ENCODE assay signal across 22 cellular contexts in the genomic region with DNA sequence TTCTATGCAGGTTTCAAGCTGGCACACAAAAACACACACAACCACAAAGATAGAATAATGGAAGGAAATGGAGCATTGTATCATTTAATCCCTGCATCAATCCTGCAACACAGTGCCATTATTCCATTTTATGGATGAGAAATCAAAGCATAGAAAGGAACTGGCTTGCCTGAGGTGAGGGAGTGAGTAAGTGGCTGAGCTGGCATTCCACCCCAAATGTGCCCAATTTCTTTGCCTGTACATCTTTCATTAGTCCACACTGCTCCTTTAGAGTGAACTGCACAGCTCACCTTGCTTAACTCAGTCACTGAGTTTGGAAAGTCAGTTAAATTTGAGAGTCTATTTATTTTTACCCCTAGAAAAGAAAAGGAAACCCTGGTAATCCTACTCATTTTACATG. TPM values are rescaled to one million over a fixed set of nuclear protein-coding genes. Genes with fewer than 3 reads are reported as not detected.
DNase-seq lines count a peak whose midpoint lies in the region; ATAC-seq, FAIRE-seq and TF ChIP-seq lines count a peak whose summit lies in the region.
"Had no signal": no experiment of that assay in that cellular context is flagged by ENCODE, and none has a peak within 500 bp of the region (broad histone marks: within the 10 kb centered on the region; RNA-seq: fewer than 3 reads in every experiment).

No MANE protein-coding gene starts in this region.

- TF ChIP-seq CTCF in astrocyte (IDR thresholded peaks at IDR 0.05; ENCODE audit: insufficient read depth, low read depth, low read length) = no peak
- no peak for TF ChIP-seq CTCF in foreskin keratinocyte (conservative IDR thresholded peaks at IDR 0.05)
- no peak for TF ChIP-seq CTCF in lower leg skin (IDR thresholded peaks at IDR 0.05)

- intact Hi-C loops in lower leg skin (cut with DNase I; ENCODE audit: low total_unique reads) = no loop called here

- H3K4me1 ChIP-seq in astrocyte (ENCODE audit: insufficient read depth, low read length) = peaks cover 6% of the 10 kb centered on the region
- H3K4me1 ChIP-seq in foreskin keratinocyte = no peaks in the 10 kb centered on the region
- H3K4me1 ChIP-seq in skeletal muscle tissue (ENCODE audit: control insufficient read depth in 3 of 3, insufficient read depth in 3 of 3, low read length in 3 of 3) = peaks cover 0 to 19% (median 4%) of the 10 kb centered on the region in 3 donors
- H3K4me1 ChIP-seq in SJCRH30 = no peaks in the 10 kb centered on the region

- H3K4me3 ChIP-seq in astrocyte (ENCODE audit: insufficient read depth, low read depth, low read length) = no peak overlapping the region
- no peak overlapping the region for H3K4me3 ChIP-seq in skeletal muscle tissue (ENCODE audit: low read length in 3 of 3)
- H3K4me3 ChIP-seq in lower leg skin (ENCODE audit: low read depth, poor library complexity, severe bottlenecking) = no peak overlapping the region
- no peak overlapping the region for H3K4me3 ChIP-seq in SJCRH30
- H3K4me3 ChIP-seq: HAP-1 had no signal

- no peak overlapping the region for H3K4me2 ChIP-seq in astrocyte (ENCODE audit: low read length)

- H3K9ac ChIP-seq in astrocyte (ENCODE audit: low read length) (no peak overlapping the region), skeletal muscle tissue (ENCODE audit: low read depth in 1 of 3, low read length in 3 of 3) (no peak overlapping the region)

- FAIRE-seq in astrocyte (lab: Jason Lieb, UNC) = no peak

- no peak overlapping the region for H2AFZ ChIP-seq in astrocyte (ENCODE audit: low read depth, low read length)

- no peak overlapping the region for H3K27ac ChIP-seq in astrocyte (ENCODE audit: low read depth, low read length)
- no peak overlapping the region for H3K27ac ChIP-seq in foreskin keratinocyte
- peak overlapping the region; percentile 11 for H3K27ac ChIP-seq in skeletal muscle tissue (ENCODE audit: low read depth, low read length)
- no peak overlapping the region for H3K27ac ChIP-seq in SJCRH30

- peaks cover 4% of the 10 kb centered on the region for H3K27me3 Mint-ChIP-seq in astrocyte (ENCODE audit: low read depth, unreplicated experiment)

- ATAC-seq in foreskin keratinocyte = peak; percentile 66
- ATAC-seq in GM21825 (IDR thresholded peaks at IDR 0.05; ENCODE audit: unreplicated experiment) = no peak

- no peaks in the 10 kb centered on the region for H3K79me2 ChIP-seq in astrocyte (ENCODE audit: insufficient read depth, low read length)

- peak; percentile 47 for DNase-seq in M059J (ENCODE audit: low read depth)
- DNase-seq in astrocyte (ENCODE audit: low read depth) = no peak
- DNase-seq in foreskin keratinocyte = no peak
- no peak for DNase-seq in hepatic stellate cell (ENCODE audit: low spot score)
- no peak for DNase-seq in lower leg skin (ENCODE audit: low spot score in 2 of 2)
- DNase-seq in SJCRH30 = no peak
- DNase-seq: ACHN; Calu3; CD4-positive, alpha-beta T cell; DMS53; Karpas-422; NCI-H1417; NCI-H187 treated with DMSO at 0.1 percent for 48 hours; NCI-H69; NK-92 treated with Interleukin-12 subunit alpha and Interleukin-12 subunit beta, amount 100 ng/mL, for 24 hours had no signal

- H3K27me3 ChIP-seq in astrocyte (ENCODE audit: insufficient read depth, low read length) (no peaks in the 10 kb centered on the region), foreskin keratinocyte (no peaks in the 10 kb centered on the region), skeletal muscle tissue (ENCODE audit: control insufficient read depth in 3 of 3, insufficient read depth in 3 of 3, low read length in 3 of 3) (no peaks in the 10 kb centered on the region), SJCRH30 (no peaks in the 10 kb centered on the region)

- TF ChIP-seq POLR2A in lower leg skin (IDR thresholded peaks at IDR 0.05) = no peak

- peak overlapping the region; percentile 21 for H3K27ac Mint-ChIP-seq in astrocyte (ENCODE audit: unreplicated experiment)
- H3K27ac Mint-ChIP-seq: B cell; CD4-positive, alpha-beta T cell had no signal

- no peak overlapping the region for H3K4me3 Mint-ChIP-seq in astrocyte (ENCODE audit: unreplicated experiment)
- H3K4me3 Mint-ChIP-seq: B cell; CD4-positive, alpha-beta T cell had no signal

- H3K9me3 ChIP-seq in astrocyte (ENCODE audit: insufficient read depth, low read depth, low read length) (no peaks in the 10 kb centered on the region), skeletal muscle tissue (ENCODE audit: control insufficient read depth in 3 of 3, low read length in 3 of 3) (no peaks in the 10 kb centered on the region), SJCRH30 (replicated peaks) (0 out of 2 replicates have a peak, but pooled peaks cover 6% of the 10 kb centered on the region)
- H3K9me3 ChIP-seq: HAP-1 had no signal

- H3K36me3 Mint-ChIP-seq in astrocyte (ENCODE audit: low read depth, unreplicated experiment) = no peaks in the 10 kb centered on the region

- H3K36me3 ChIP-seq in astrocyte (ENCODE audit: insufficient read depth, low read length) (no peaks in the 10 kb centered on the region), skeletal muscle tissue (ENCODE audit: control insufficient read depth in 3 of 3, insufficient read depth in 3 of 3, low read length in 3 of 3) (no peaks in the 10 kb centered on the region), SJCRH30 (no peaks in the 10 kb centered on the region)
- H3K36me3 ChIP-seq: HAP-1 had no signal

- no peaks in the 10 kb centered on the region for H4K20me1 ChIP-seq in astrocyte (ENCODE audit: insufficient read depth, low read length)

- peaks cover 8% of the 10 kb centered on the region for H3K4me1 Mint-ChIP-seq in astrocyte (ENCODE audit: low read depth, unreplicated experiment)
- H3K4me1 Mint-ChIP-seq: B cell had no signal

- no peaks in the 10 kb centered on the region for H3K9me3 Mint-ChIP-seq in astrocyte (ENCODE audit: unreplicated experiment)
- H3K9me3 Mint-ChIP-seq: CD4-positive, alpha-beta T cell had no signal

RNA-seq across cellular contexts. Expression of gene ZNF366, which starts 28.9 kb away (rescaled TPM):
- total RNA-seq in M059J (2014; rRNA removed; shearing (Covaris generic)) = 0.96 and 1.4 TPM in 2 replicates
- total RNA-seq in astrocyte (not detected in 2 replicates), foreskin keratinocyte (not detected in 2 replicates), skeletal muscle tissue (1.6 TPM), lower leg skin (1 to 10 TPM in 3 of 4 donors, under 1 TPM in 1; 0.51 to 3.5 (median 1.6) TPM)
- polyA plus RNA-seq in foreskin keratinocyte = not detected in 2 replicates
- total RNA-seq in SJCRH30 (2014; rRNA removed; shearing (Covaris generic)) = 0.12 and 0.25 TPM in 2 replicates
- total RNA-seq: B cell, Calu3, HT1080, IMR-90, OCI-LY7 had no signal
- polyA plus RNA-seq: IMR-90 had no signal
